ENCODE assay signal across 13 cellular contexts in the genomic region with DNA sequence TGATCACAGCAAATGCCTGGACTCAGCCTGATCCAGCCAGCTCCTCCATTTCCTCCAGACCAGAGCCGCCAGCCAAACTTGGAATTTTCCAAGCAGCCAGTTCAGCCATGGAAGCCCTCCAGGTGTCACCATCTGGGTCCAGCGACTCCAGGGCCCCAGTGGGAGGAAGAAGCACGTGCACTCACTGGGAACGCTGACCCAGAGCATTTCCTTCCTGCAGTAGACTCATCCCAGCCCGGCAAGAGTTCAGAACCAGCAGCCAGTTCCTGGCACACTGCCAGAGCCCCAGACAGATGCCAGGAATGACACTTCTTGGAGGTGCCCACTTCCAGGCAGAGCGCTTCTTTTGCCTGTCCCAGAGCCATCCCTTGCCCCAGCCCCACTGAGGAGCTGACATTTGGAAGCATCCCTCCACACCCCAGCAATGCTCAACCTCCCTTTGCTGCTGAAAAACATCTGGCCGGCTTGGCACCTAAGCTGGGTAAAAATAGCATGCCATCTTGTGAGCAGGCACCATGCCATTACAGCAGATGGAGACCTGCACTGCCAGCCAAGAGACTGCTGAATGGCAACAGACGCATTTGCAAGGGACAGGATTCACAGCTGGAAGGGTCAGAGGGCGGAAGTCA.
A peak's percentile ranks its signal among the peaks of the same experiment; 100 is the strongest.
DNase-seq lines count a peak whose midpoint lies in the region; ATAC-seq, FAIRE-seq and TF ChIP-seq lines count a peak whose summit lies in the region.
"Had no signal": no experiment of that assay in that cellular context is flagged by ENCODE, and none has a peak within 500 bp of the region (broad histone marks: within the 10 kb centered on the region; RNA-seq: fewer than 3 reads in every experiment).

No MANE protein-coding gene starts in this region.

- no peaks in the 10 kb centered on the region for H3K4me1 Mint-ChIP-seq in T-helper 17 cell
- H3K4me1 Mint-ChIP-seq: activated CD8-positive, alpha-beta memory T cell treated with anti-CD3 and anti-CD28 coated beads, Interleukin-2, amount 10 ng/mL, durations not matched to agents 7 days and 5 days had no signal

- H3K9me3 ChIP-seq in ovary (no peaks in the 10 kb centered on the region), T-helper 17 cell (ENCODE audit: control insufficient read depth, low read length, poor library complexity, severe bottlenecking) (no peaks in the 10 kb centered on the region), small intestine (ENCODE audit: control insufficient read depth, low read depth) (no peaks in the 10 kb centered on the region)

- intact Hi-C loops in Right ventricle myocardium superior (cut with DNase I) (loop anchor here (10.0 kb wide), 1 partner anchor 90 kb away; no protein-coding TSS in a partner anchor), ovary (cut with DNase I) (no loop called here)

- H3K27me3 Mint-ChIP-seq in T-helper 17 cell: peaks cover 20% of the 10 kb centered on the region

- no peak for TF ChIP-seq CTCF in ovary (IDR thresholded peaks at IDR 0.05)

- 39 to 43% (median 41%) methylated on average over 9 of the region's 9 CpGs for WGBS in ovary, 3 donors
- 58 to 81% (median 67%) methylated on average over 9 of the region's 9 CpGs for WGBS in small intestine, 3 donors

- ATAC-seq in SK-N-SH treated with all-trans-retinoic acid at 6 μM for 48 hours: peak; percentile 51
- peak; percentile 91 for ATAC-seq in Right ventricle myocardium superior (ENCODE audit: poor library complexity)
- no peak for ATAC-seq in T-helper 17 cell
- no peak for ATAC-seq in HG03135 (IDR thresholded peaks at IDR 0.05; ENCODE audit: unreplicated experiment)
- no peak for ATAC-seq in GM18511 (IDR thresholded peaks at IDR 0.05; ENCODE audit: unreplicated experiment)
- ATAC-seq: activated CD8-positive, alpha-beta memory T cell treated with anti-CD3 and anti-CD28 coated beads, Interleukin-2, amount 10 ng/mL, durations not matched to agents 7 days and 5 days had no signal

- FAIRE-seq in small intestine (lab: Jason Lieb, UNC): no peak

- H3K4me1 ChIP-seq in ovary (ENCODE audit: insufficient read depth): peaks cover 20% of the 10 kb centered on the region
- no peaks in the 10 kb centered on the region for H3K4me1 ChIP-seq in small intestine (ENCODE audit: control insufficient read depth in 2 of 2, insufficient read depth in 1 of 2, low read depth in 1 of 2, low read length in 1 of 2)

- H3K36me3 ChIP-seq in ovary (no peaks in the 10 kb centered on the region), small intestine (ENCODE audit: control insufficient read depth in 2 of 2, insufficient read depth in 2 of 2, low read length in 2 of 2) (no peaks in the 10 kb centered on the region)

- H3K4me3 ChIP-seq in ovary: no peak overlapping the region
- no peak overlapping the region for H3K4me3 ChIP-seq in small intestine (ENCODE audit: low read depth in 1 of 2, low read length in 2 of 2)

- DNase-seq in D341Med (ENCODE audit: low spot score) (peak; percentile 47), Right ventricle myocardium superior (peak; percentile 78), ovary (peak in 3 of 5 donors; percentile 42 to 47 (median 42)), T-helper 17 cell (no peak), small intestine (no peak)
- DNase-seq: activated CD8-positive, alpha-beta memory T cell treated with anti-CD3 and anti-CD28 coated beads, Interleukin-2, amount 10 ng/mL, durations not matched to agents 7 days and 5 days; erythroblast; GF-D8; MV-4-11; retina had no signal

- no peak overlapping the region for H3K27ac Mint-ChIP-seq in T-helper 17 cell
- H3K27ac Mint-ChIP-seq: activated CD8-positive, alpha-beta memory T cell treated with anti-CD3 and anti-CD28 coated beads, Interleukin-2, amount 10 ng/mL, durations not matched to agents 7 days and 5 days had no signal

- H3K4me3 Mint-ChIP-seq in T-helper 17 cell: no peak overlapping the region
- H3K4me3 Mint-ChIP-seq: activated CD8-positive, alpha-beta memory T cell treated with anti-CD3 and anti-CD28 coated beads, Interleukin-2, amount 10 ng/mL, durations not matched to agents 7 days and 5 days had no signal

- H3K27ac ChIP-seq in ovary (no peak overlapping the region), small intestine (ENCODE audit: low read depth in 1 of 2, low read length in 1 of 2) (no peak overlapping the region)

- peaks cover 2% of the 10 kb centered on the region for H3K36me3 Mint-ChIP-seq in T-helper 17 cell (ENCODE audit: low read depth)
- H3K36me3 Mint-ChIP-seq: activated CD8-positive, alpha-beta memory T cell treated with anti-CD3 and anti-CD28 coated beads, Interleukin-2, amount 10 ng/mL, durations not matched to agents 7 days and 5 days had no signal

- TF ChIP-seq POLR2A in ovary (IDR thresholded peaks at IDR 0.05): no peak

- no peak for TF ChIP-seq EP300 in ovary (IDR thresholded peaks at IDR 0.05)

- no peaks in the 10 kb centered on the region for H3K27me3 ChIP-seq in ovary
- H3K27me3 ChIP-seq in small intestine (ENCODE audit: control insufficient read depth in 2 of 2, insufficient read depth in 2 of 2, low read length in 2 of 2): no peaks in the 10 kb centered on the region

TF ChIP-seq in SK-N-SH treated with all-trans-retinoic acid at 6 μM for 48 hours, 23 proteins besides CTCF, POLR2A, EP300 and RAD21 (continues in another document):
- no peak for TF ChIP-seq ARNTL (CRISPR knock-in tag; IDR thresholded peaks at IDR 0.05; ENCODE audit: borderline replicate concordance, low read depth)
- TF ChIP-seq POU6F1 (CRISPR knock-in tag; IDR thresholded peaks at IDR 0.05; ENCODE audit: borderline replicate concordance, low read depth): no peak
- TF ChIP-seq ZFP3 (CRISPR knock-in tag; IDR thresholded peaks at IDR 0.05): no peak
- TF ChIP-seq OSR1 (CRISPR knock-in tag; IDR thresholded peaks at IDR 0.05): no peak
- no peak for TF ChIP-seq CSRNP3 (CRISPR knock-in tag; IDR thresholded peaks at IDR 0.05)
- TF ChIP-seq CSDC2 (CRISPR knock-in tag; IDR thresholded peaks at IDR 0.05): no peak
- no peak for TF ChIP-seq ESRRG (CRISPR knock-in tag; IDR thresholded peaks at IDR 0.05)
- TF ChIP-seq TOX (CRISPR knock-in tag; IDR thresholded peaks at IDR 0.05; ENCODE audit: borderline replicate concordance): no peak
- no peak for TF ChIP-seq ISL1 (CRISPR knock-in tag; IDR thresholded peaks at IDR 0.05)
- TF ChIP-seq ZNF565 (CRISPR knock-in tag; conservative IDR thresholded peaks at IDR 0.05; ENCODE audit: low read depth): no peak
- TF ChIP-seq BACH2 (CRISPR knock-in tag; IDR thresholded peaks at IDR 0.05; ENCODE audit: borderline replicate concordance): no peak
- no peak for TF ChIP-seq ZNF70 (CRISPR knock-in tag; IDR thresholded peaks at IDR 0.05)
- no peak for TF ChIP-seq CREB5 (CRISPR knock-in tag; IDR thresholded peaks at IDR 0.05; ENCODE audit: low read depth)
- no peak for TF ChIP-seq SNAI2 (CRISPR knock-in tag; IDR thresholded peaks at IDR 0.05)
- no peak for TF ChIP-seq ZNF8 (CRISPR knock-in tag; IDR thresholded peaks at IDR 0.05)
- TF ChIP-seq GLIS3 (CRISPR knock-in tag; IDR thresholded peaks at IDR 0.05): no peak

Comparison
In these comparisons a context has a peak if more than half of its experiments do, and no peak if none do; other contexts are left out.
1. DNase-seq: peak in D341Med (single experiment), Right ventricle myocardium superior (single experiment) and ovary (3 of 5); none in T-helper 17 cell (0 of 3) and small intestine (single experiment).
2. ATAC-seq: peak in SK-N-SH treated with all-trans-retinoic acid at 6 μM for 48 hours (single experiment) and Right ventricle myocardium superior (single experiment); none in T-helper 17 cell (single experiment), HG03135 (single experiment) and GM18511 (single experiment).